In genomic region chr12:92432724-92433281, GRCh38 we compare ENCODE assay signal across 11 cellular contexts.
DNase-seq lines count a peak whose midpoint lies in the region; ATAC-seq and FAIRE-seq lines count a peak whose summit lies in the region.
"Had no signal": no experiment of that assay in that cellular context is flagged by ENCODE, and none has a peak within 500 bp of the region (broad histone marks: within the 10 kb centered on the region; RNA-seq: fewer than 3 reads in every experiment).

No MANE protein-coding gene starts in this region.

- peaks cover 9 to 36% of the 10 kb centered on the region in 2 donors for H3K9me3 Mint-ChIP-seq in activated naive CD4-positive, alpha-beta T cell treated with anti-CD3 and anti-CD28 coated beads, Interleukin-2, amount 50 U/mL, for 72 hours

- ATAC-seq in GM18517 (IDR thresholded peaks at IDR 0.05; ENCODE audit: unreplicated experiment) (peak; percentile 77), GM21367 (IDR thresholded peaks at IDR 0.05; ENCODE audit: unreplicated experiment) (peak; percentile 77), HG03095 (IDR thresholded peaks at IDR 0.05; ENCODE audit: unreplicated experiment) (peak; percentile 77)
- ATAC-seq in activated naive CD4-positive, alpha-beta T cell treated with anti-CD3 and anti-CD28 coated beads, Interleukin-2, amount 50 U/mL, for 72 hours, result peak; percentile 52 to 72
- ATAC-seq: lower lobe of right lung, SK-N-SH treated with all-trans-retinoic acid at 6 μM for 48 hours had no signal

- peak overlapping the region; percentile 15 to 51 for H3K27ac Mint-ChIP-seq in activated naive CD4-positive, alpha-beta T cell treated with anti-CD3 and anti-CD28 coated beads, Interleukin-2, amount 50 U/mL, for 72 hours

- H3K36me3 Mint-ChIP-seq in activated naive CD4-positive, alpha-beta T cell treated with anti-CD3 and anti-CD28 coated beads, Interleukin-2, amount 50 U/mL, for 72 hours, result peaks cover 0 to 30% of the 10 kb centered on the region in 2 donors

- no peak for FAIRE-seq in HTR-8/SVneo (lab: Jason Lieb, UNC)

- DNase-seq in activated naive CD4-positive, alpha-beta T cell treated with anti-CD3 and anti-CD28 coated beads, Interleukin-2, amount 50 U/mL, for 72 hours (ENCODE audit: low spot score in 2 of 2), result no peak
- DNase-seq in HuH-7.5 (ENCODE audit: low spot score) (no peak), T-helper 9 cell (no peak), HTR-8/SVneo (ENCODE audit: insufficient read length, low spot score) (no peak)
- DNase-seq: foreskin melanocyte, lower lobe of right lung, NCI-H2081 had no signal
